In genomic region chr6:106509420-106510089, GRCh38 we compare ENCODE assay signal across 8 cellular contexts.
DNase-seq lines count a peak whose midpoint lies in the region; ATAC-seq and TF ChIP-seq lines count a peak whose summit lies in the region.

No MANE protein-coding gene starts in this region.

- WGBS in gastroesophageal sphincter (ENCODE audit: low coverage in 1 of 2), 2 donors = 34 to 46% methylated on average over 9 to 17 of the region's 25 CpGs

- no peak for TF ChIP-seq POLR2A in gastroesophageal sphincter (IDR thresholded peaks at IDR 0.05)

- DNase-seq in ELR (ENCODE audit: low read depth) = peak; percentile 28
- peak; percentile 79 for DNase-seq in NCI-H82 (lab: John Stamatoyannopoulos, UW)
- DNase-seq in effector CD8-positive, alpha-beta T cell (lab: John Stamatoyannopoulos, UW) = peak; percentile 35
- DNase-seq in osteoblast (ENCODE audit: insufficient read length, low spot score, missing footprints) = no peak
- DNase-seq in NCI-H526 treated with DMSO at 0.1 percent for 48 hours (lab: John Stamatoyannopoulos, UW) = no peak

- peak overlapping the region; percentile 48 for H2AFZ ChIP-seq in osteoblast (ENCODE audit: low read length)

- no peak overlapping the region for H3K27ac ChIP-seq in osteoblast (ENCODE audit: low read depth, low read length)
- no peak overlapping the region for H3K27ac ChIP-seq in gastroesophageal sphincter

- H3K4me1 ChIP-seq in osteoblast (ENCODE audit: insufficient read depth, low read length) (peaks cover 29% of the 10 kb centered on the region), gastroesophageal sphincter (peaks cover 0 to 42% (median 11%) of the 10 kb centered on the region in 3 donors)

- H3K36me3 ChIP-seq in osteoblast (ENCODE audit: insufficient read depth, low read length) (no peaks in the 10 kb centered on the region), gastroesophageal sphincter (no peaks in the 10 kb centered on the region)

- H3K9me3 ChIP-seq in osteoblast (ENCODE audit: low read depth, low read length) = no peaks in the 10 kb centered on the region
- H3K9me3 ChIP-seq in gastroesophageal sphincter = no peaks in the 10 kb centered on the region

- no peaks in the 10 kb centered on the region for H3K79me2 ChIP-seq in osteoblast (ENCODE audit: insufficient read depth, low read length)

- no peak for TF ChIP-seq CTCF in osteoblast (IDR thresholded peaks at IDR 0.05; ENCODE audit: extremely low read depth, low read depth, low read length)
- TF ChIP-seq CTCF in gastroesophageal sphincter (IDR thresholded peaks at IDR 0.05) = no peak

- peaks cover 26% of the 10 kb centered on the region for H3K27me3 ChIP-seq in osteoblast (ENCODE audit: insufficient read depth, low read length)
- peaks cover 62% of the 10 kb centered on the region for H3K27me3 ChIP-seq in gastroesophageal sphincter

- peak overlapping the region; percentile 87 for H3K4me2 ChIP-seq in osteoblast (ENCODE audit: insufficient read depth, low read length)

- no peak for ATAC-seq in GM18873 (IDR thresholded peaks at IDR 0.05; ENCODE audit: low FRiP score, unreplicated experiment)
- ATAC-seq in GM19023 (IDR thresholded peaks at IDR 0.05; ENCODE audit: unreplicated experiment) = no peak
- no peak for ATAC-seq in gastroesophageal sphincter

- H4K20me1 ChIP-seq in osteoblast (ENCODE audit: insufficient read depth, low read length) = no peaks in the 10 kb centered on the region

- H3K4me3 ChIP-seq in osteoblast (ENCODE audit: insufficient read depth, low read length) = peak overlapping the region; percentile 66
- peak overlapping the region in 1 of 2 donors; percentile 80 for H3K4me3 ChIP-seq in gastroesophageal sphincter

- TF ChIP-seq EP300 in gastroesophageal sphincter (IDR thresholded peaks at IDR 0.05) = no peak

Comparison
In these comparisons a context has a peak if more than half of its experiments do, and no peak if none do; other contexts are left out.
1. DNase-seq: peak in ELR (single experiment), NCI-H82 (single experiment) and effector CD8-positive, alpha-beta T cell (single experiment); none in osteoblast (single experiment) and NCI-H526 treated with DMSO at 0.1 percent for 48 hours (single experiment).